32 cellular contexts compared by ENCODE assay signal in genomic region chr12:23803547-23803946, GRCh38.
"Had no signal": no experiment of that assay in that cellular context is flagged by ENCODE, and none has a peak within 500 bp of the region (broad histone marks: within the 10 kb centered on the region; RNA-seq: fewer than 3 reads in every experiment).

No MANE protein-coding gene starts in this region.

- H3K9ac ChIP-seq: parathyroid adenoma had no signal

- H3K27ac Mint-ChIP-seq: activated naive CD8-positive, alpha-beta T cell; activated T-cell treated with anti-CD3 and anti-CD28 coated beads, Interleukin-2, amount 50 U/mL, for 72 hours; mesothelial cell of epicardium; naive thymus-derived CD4-positive, alpha-beta T cell; T-helper 1 cell treated with Interleukin-12 subunit alpha and Interleukin-12 subunit beta and Interleukin-4 antibody, amounts not matched to agents 30 μg/mL and 1 μg/mL, for 36 hours had no signal

- H3K4me2 ChIP-seq: hepatocyte had no signal

- H3K27me3 ChIP-seq: cardiac muscle cell, colonic mucosa, gastroesophageal sphincter, hepatocyte, right atrium auricular region, tibial nerve had no signal

- H3K36me3 ChIP-seq: cardiac muscle cell, colonic mucosa, gastroesophageal sphincter, right atrium auricular region, tibial nerve had no signal

- H3K4me3 ChIP-seq: cardiac muscle cell, colonic mucosa, gastroesophageal sphincter, hepatocyte, psoas muscle, right atrium auricular region, tibial nerve had no signal

- ATAC-seq: activated T-cell treated with anti-CD3 and anti-CD28 coated beads, Interleukin-2, amount 50 U/mL, for 72 hours; gastroesophageal sphincter; left colon; naive thymus-derived CD4-positive, alpha-beta T cell; psoas muscle had no signal

- H2AFZ ChIP-seq: hepatocyte, parathyroid adenoma had no signal

- H3K9me3 Mint-ChIP-seq: mesothelial cell of epicardium; T-helper 1 cell treated with Interleukin-12 subunit alpha and Interleukin-12 subunit beta and Interleukin-4 antibody, amounts not matched to agents 30 μg/mL and 1 μg/mL, for 36 hours had no signal

- H3K27me3 Mint-ChIP-seq: activated naive CD8-positive, alpha-beta T cell; brain; naive thymus-derived CD4-positive, alpha-beta T cell had no signal

- H3K36me3 Mint-ChIP-seq: activated naive CD8-positive, alpha-beta T cell; brain; mesothelial cell of epicardium; naive thymus-derived CD4-positive, alpha-beta T cell had no signal

- H3K9me3 ChIP-seq: colonic mucosa, gastroesophageal sphincter, psoas muscle, right atrium auricular region, tibial nerve had no signal

- H3K4me1 ChIP-seq: colonic mucosa, gastroesophageal sphincter, parathyroid adenoma, psoas muscle, right atrium auricular region, tibial nerve had no signal

- H3K4me1 Mint-ChIP-seq: brain; mesothelial cell of epicardium; naive thymus-derived CD4-positive, alpha-beta T cell had no signal

- DNase-seq: activated CD4-positive, alpha-beta T cell treated with anti-CD3 and anti-CD28 coated beads for 4 hours; activated CD4-positive, alpha-beta T cell treated with anti-CD3 and anti-CD28 coated beads, Interleukin-2, amount 50 U/mL, for 4 hours; activated naive CD4-positive, alpha-beta T cell; activated T-cell treated with anti-CD3 and anti-CD28 coated beads for 4 hours; activated T-cell treated with anti-CD3 and anti-CD28 coated beads, Interleukin-2, amount 50 U/mL, for 72 hours; aorta; cerebellar nuclear complex; colonic mucosa; effector memory CD4-positive, alpha-beta T cell; erythroblast; kidney; left colon; mammary epithelial cell; naive thymus-derived CD4-positive, alpha-beta T cell; occipital lobe; psoas muscle; stimulated activated CD4-positive, alpha-beta T cell treated with anti-CD3 and anti-CD28 coated beads, Interleukin-15, amount 100 ng/mL, for 24 hours; stimulated activated CD4-positive, alpha-beta T cell treated with anti-CD3 and anti-CD28 coated beads, Interleukin-2, amount 100 ng/mL, for 24 hours; stimulated activated naive CD4-positive, alpha-beta T cell; T-helper 9 cell had no signal

- H3K27ac ChIP-seq: cardiac muscle cell, colonic mucosa, gastroesophageal sphincter, hepatocyte, parathyroid adenoma, psoas muscle, right atrium auricular region, tibial nerve, VCaP had no signal

- H3K79me2 ChIP-seq: hepatocyte, parathyroid adenoma had no signal

- H3K4me3 Mint-ChIP-seq: activated naive CD8-positive, alpha-beta T cell; activated T-cell treated with anti-CD3 and anti-CD28 coated beads, Interleukin-2, amount 50 U/mL, for 72 hours; brain; mesothelial cell of epicardium; naive thymus-derived CD4-positive, alpha-beta T cell; T-helper 1 cell treated with Interleukin-12 subunit alpha and Interleukin-12 subunit beta and Interleukin-4 antibody, amounts not matched to agents 30 μg/mL and 1 μg/mL, for 36 hours had no signal

- FAIRE-seq: kidney, TTC549 had no signal
